8 cellular contexts compared by ENCODE assay signal in genomic region chr6:170554086-170554887, GRCh38. TPM values are rescaled to one million over a fixed set of nuclear protein-coding genes. Genes with fewer than 3 reads are reported as not detected.
A peak's percentile ranks its signal among the peaks of the same experiment; 100 is the strongest.
DNase-seq lines count a peak whose midpoint lies in the region; ATAC-seq and TF ChIP-seq lines count a peak whose summit lies in the region.

TBP (plus strand) TSS chr6:170554369; CDS start chr6:170557030, 2,661 bp downstream.

- H3K36me3 Mint-ChIP-seq in activated naive CD4-positive, alpha-beta T cell treated with anti-CD3 and anti-CD28 coated beads, Interleukin-2, amount 50 U/mL, for 72 hours, result peaks cover 11 to 21% of the 10 kb centered on the region in 2 donors

- DNase-seq in GM10266 (ENCODE audit: extremely low spot score), result peak; percentile 87
- peak; percentile 100 for DNase-seq in NCI-H1092 treated with DMSO at 0.1 percent for 48 hours (lab: John Stamatoyannopoulos, UW)
- DNase-seq in activated naive CD4-positive, alpha-beta T cell treated with anti-CD3 and anti-CD28 coated beads, Interleukin-2, amount 50 U/mL, for 72 hours (ENCODE audit: low spot score in 2 of 2), result peak; percentile 90 to 97
- peak; percentile 88 for DNase-seq in glomerular endothelial cell (ENCODE audit: extremely low read depth, low read depth, low spot score)
- DNase-seq in occipital lobe (lab: John Stamatoyannopoulos, UW), result peak; percentile 97

- no peak within 1 kb of the TSS for H3K27ac Mint-ChIP-seq in activated naive CD4-positive, alpha-beta T cell treated with anti-CD3 and anti-CD28 coated beads, Interleukin-2, amount 50 U/mL, for 72 hours

- TF ChIP-seq CTCF in GM10266 (IDR thresholded peaks at IDR 0.05; ENCODE audit: control insufficient read depth, insufficient read depth, low read depth, missing control alignments), result no peak

- H3K27ac ChIP-seq in temporal lobe (ENCODE audit: low read depth, low read length), result peak within 1 kb of the TSS; percentile 80

- peak; percentile 94 for ATAC-seq in HG02623 (IDR thresholded peaks at IDR 0.05; ENCODE audit: unreplicated experiment)
- peak; percentile 96 for ATAC-seq in SK-N-SH treated with all-trans-retinoic acid at 6 μM for 48 hours
- peak; percentile 97 to 98 for ATAC-seq in activated naive CD4-positive, alpha-beta T cell treated with anti-CD3 and anti-CD28 coated beads, Interleukin-2, amount 50 U/mL, for 72 hours

- no peaks in the 10 kb centered on the region for H3K9me3 Mint-ChIP-seq in activated naive CD4-positive, alpha-beta T cell treated with anti-CD3 and anti-CD28 coated beads, Interleukin-2, amount 50 U/mL, for 72 hours

TF ChIP-seq in SK-N-SH treated with all-trans-retinoic acid at 6 μM for 48 hours, 23 proteins besides CTCF, POLR2A, EP300 and RAD21:
- TF ChIP-seq ZFP3 (CRISPR knock-in tag; IDR thresholded peaks at IDR 0.05) (no peak), ESRRG (CRISPR knock-in tag; IDR thresholded peaks at IDR 0.05) (no peak), BACH2 (CRISPR knock-in tag; IDR thresholded peaks at IDR 0.05; ENCODE audit: borderline replicate concordance) (no peak), PPARA (CRISPR knock-in tag; IDR thresholded peaks at IDR 0.05; ENCODE audit: borderline replicate concordance) (no peak), OSR1 (CRISPR knock-in tag; IDR thresholded peaks at IDR 0.05) (no peak), CREB5 (CRISPR knock-in tag; IDR thresholded peaks at IDR 0.05; ENCODE audit: low read depth) (no peak), POU6F1 (CRISPR knock-in tag; IDR thresholded peaks at IDR 0.05; ENCODE audit: borderline replicate concordance, low read depth) (no peak), ZNF565 (CRISPR knock-in tag; conservative IDR thresholded peaks at IDR 0.05; ENCODE audit: low read depth) (no peak), ZNF8 (CRISPR knock-in tag; IDR thresholded peaks at IDR 0.05) (no peak), PATZ1 (CRISPR knock-in tag; IDR thresholded peaks at IDR 0.05; ENCODE audit: borderline replicate concordance) (no peak), CSDC2 (CRISPR knock-in tag; IDR thresholded peaks at IDR 0.05) (no peak), TOX (CRISPR knock-in tag; IDR thresholded peaks at IDR 0.05; ENCODE audit: borderline replicate concordance) (no peak)

RNA-seq across cellular contexts. Expression of gene TBP, which starts in this region (rescaled TPM):
- total RNA-seq in activated naive CD4-positive, alpha-beta T cell treated with anti-CD3 and anti-CD28 coated beads, Interleukin-2, amount 50 U/mL, for 72 hours, result 10 to 100 TPM; 24.2 to 26.2 TPM
- total RNA-seq in glomerular endothelial cell (13.0 and 15.5 TPM in 2 replicates), occipital lobe (15.8 TPM), temporal lobe (10.1 TPM)

Comparison
In these comparisons a context has a peak if more than half of its experiments do, and no peak if none do; other contexts are left out.
1. Peak in every context shown above with its lines: DNase-seq, ATAC-seq and H3K27ac ChIP-seq.